ENCODE assay signal across 16 cellular contexts in genomic region chr17:57601328-57601727, GRCh38.
A peak's percentile ranks its signal among the peaks of the same experiment; 100 is the strongest.
DNase-seq lines count a peak whose midpoint lies in the region; ATAC-seq and TF ChIP-seq lines count a peak whose summit lies in the region.
"Had no signal": no experiment of that assay in that cellular context is flagged by ENCODE, and none has a peak within 500 bp of the region (broad histone marks: within the 10 kb centered on the region; RNA-seq: fewer than 3 reads in every experiment).

No MANE protein-coding gene starts in this region.

- H3K4me3 ChIP-seq in right cardiac atrium (ENCODE audit: low read length) (no peak overlapping the region), upper lobe of right lung (no peak overlapping the region)
- H3K4me3 ChIP-seq: GM12878, pancreas, transverse colon had no signal

- intact Hi-C loops in right cardiac atrium (cut with DNase I): loop anchor here in 1 of 4 donors (10.0 kb wide), 1 partner anchor 133 kb away; no protein-coding TSS in a partner anchor
- intact Hi-C loops in upper lobe of right lung (cut with DNase I): no loop called here

- H3K27ac ChIP-seq in right cardiac atrium (ENCODE audit: low read length) (peak overlapping the region; percentile 81), upper lobe of right lung (peak overlapping the region; percentile 17)
- H3K27ac ChIP-seq: pancreas, transverse colon had no signal

- H3K36me3 Mint-ChIP-seq in activated naive CD4-positive, alpha-beta T cell treated with anti-CD3 and anti-CD28 coated beads, Interleukin-2, amount 10 ng/mL, durations not matched to agents 7 days and 5 days: peaks cover 33% of the 10 kb centered on the region
- H3K36me3 Mint-ChIP-seq: mesothelial cell of epicardium had no signal

- 73% methylated on average over 10 of the region's 10 CpGs for WGBS in right cardiac atrium

- H3K9me3 ChIP-seq in right cardiac atrium (ENCODE audit: control insufficient read depth, low read length) (no peaks in the 10 kb centered on the region), upper lobe of right lung (no peaks in the 10 kb centered on the region)
- H3K9me3 ChIP-seq: pancreas, transverse colon had no signal

- H3K4me1 ChIP-seq in right cardiac atrium (ENCODE audit: control insufficient read depth, insufficient read depth, low read length): peaks cover 21% of the 10 kb centered on the region
- peaks cover 49% of the 10 kb centered on the region for H3K4me1 ChIP-seq in upper lobe of right lung

- no peak for DNase-seq in activated naive CD4-positive, alpha-beta T cell treated with anti-CD3 and anti-CD28 coated beads, Interleukin-2, amount 10 ng/mL, durations not matched to agents 7 days and 5 days
- DNase-seq in activated naive CD4-positive, alpha-beta T cell treated with Interleukin-2 at 50 U/mL for 16 hours: no peak
- DNase-seq in activated CD8-positive, alpha-beta memory T cell treated with anti-CD3 and anti-CD28 coated beads, Interleukin-2, amount 50 U/mL, for 4 hours: peak; percentile 32
- peak in 1 of 3 donors; percentile 70 for DNase-seq in right cardiac atrium
- peak; percentile 57 for DNase-seq in upper lobe of right lung
- DNase-seq: amniotic stem cell; DMS79 treated with DMSO at 0.1 percent for 48 hours; NCI-H345; stimulated activated CD4-positive, alpha-beta T cell treated with anti-CD3 and anti-CD28 coated beads, Interleukin-15, amount 100 ng/mL, for 24 hours; transverse colon had no signal

- CTCF ChIA-PET in activated naive CD4-positive, alpha-beta T cell treated with anti-CD3 and anti-CD28 coated beads, Interleukin-2, amount 10 ng/mL, durations not matched to agents 7 days and 5 days (lab: Charles Lee): interaction anchor here (0.9 to 7.4 kb wide), 3 partner anchors 70 to 182 kb away, joined by 3 to 138 read pairs (median 6); no protein-coding TSS in a partner anchor

- no peak overlapping the region for H3K4me3 Mint-ChIP-seq in activated naive CD4-positive, alpha-beta T cell treated with anti-CD3 and anti-CD28 coated beads, Interleukin-2, amount 10 ng/mL, durations not matched to agents 7 days and 5 days
- H3K4me3 Mint-ChIP-seq: mesothelial cell of epicardium had no signal

- no peaks in the 10 kb centered on the region for H3K27me3 ChIP-seq in right cardiac atrium (ENCODE audit: control insufficient read depth, insufficient read depth)
- H3K27me3 ChIP-seq in upper lobe of right lung: no peaks in the 10 kb centered on the region
- H3K27me3 ChIP-seq: pancreas, transverse colon had no signal

- H3K27me3 Mint-ChIP-seq in activated naive CD4-positive, alpha-beta T cell treated with anti-CD3 and anti-CD28 coated beads, Interleukin-2, amount 10 ng/mL, durations not matched to agents 7 days and 5 days: no peaks in the 10 kb centered on the region

- H3K9me3 Mint-ChIP-seq in activated naive CD4-positive, alpha-beta T cell treated with anti-CD3 and anti-CD28 coated beads, Interleukin-2, amount 10 ng/mL, durations not matched to agents 7 days and 5 days: peaks cover 2% of the 10 kb centered on the region
- H3K9me3 Mint-ChIP-seq: mesothelial cell of epicardium had no signal

- peaks cover 88% of the 10 kb centered on the region for H3K4me1 Mint-ChIP-seq in activated naive CD4-positive, alpha-beta T cell treated with anti-CD3 and anti-CD28 coated beads, Interleukin-2, amount 10 ng/mL, durations not matched to agents 7 days and 5 days

- peak overlapping the region; percentile 96 for H3K27ac Mint-ChIP-seq in activated naive CD4-positive, alpha-beta T cell treated with anti-CD3 and anti-CD28 coated beads, Interleukin-2, amount 10 ng/mL, durations not matched to agents 7 days and 5 days
- H3K27ac Mint-ChIP-seq: mesothelial cell of epicardium had no signal

- ATAC-seq in right cardiac atrium: peak; percentile 19 to 39
- no peak for ATAC-seq in upper lobe of right lung
- no peak for ATAC-seq in GM21515 (IDR thresholded peaks at IDR 0.05; ENCODE audit: unreplicated experiment)
- no peak for ATAC-seq in GM21526 (IDR thresholded peaks at IDR 0.05; ENCODE audit: low FRiP score, unreplicated experiment)
- ATAC-seq in GM18867 (IDR thresholded peaks at IDR 0.05; ENCODE audit: unreplicated experiment): no peak
- ATAC-seq: GM12878, pancreas had no signal

- H3K36me3 ChIP-seq in upper lobe of right lung: no peaks in the 10 kb centered on the region
- H3K36me3 ChIP-seq: pancreas, transverse colon had no signal

- no peak for TF ChIP-seq CTCF in upper lobe of right lung (IDR thresholded peaks at IDR 0.05)

Comparison
In these comparisons a context has a peak if more than half of its experiments do, and no peak if none do; other contexts are left out.
1. DNase-seq: peak in activated CD8-positive, alpha-beta memory T cell treated with anti-CD3 and anti-CD28 coated beads, Interleukin-2, amount 50 U/mL, for 4 hours (single experiment) and upper lobe of right lung (single experiment); none in activated naive CD4-positive, alpha-beta T cell treated with anti-CD3 and anti-CD28 coated beads, Interleukin-2, amount 10 ng/mL, durations not matched to agents 7 days and 5 days (single experiment) and activated naive CD4-positive, alpha-beta T cell treated with Interleukin-2 at 50 U/mL for 16 hours (single experiment).
2. ATAC-seq: peak in right cardiac atrium (2 of 2); none in upper lobe of right lung (single experiment), GM21515 (single experiment), GM21526 (single experiment) and GM18867 (single experiment).